Comparison of ENCODE assay signal across 1 cellular context in genomic region chr10:69629519-69629896, GRCh38.
TF ChIP-seq lines count a peak whose summit lies in the region.

No MANE protein-coding gene starts in this region.

TF ChIP-seq in K562, 482 proteins besides CTCF, POLR2A, EP300 and RAD21 (continued from another document):
- TF ChIP-seq HDAC8 (tag; IDR thresholded peaks at IDR 0.05) (no peak), ZNF384 (IDR thresholded peaks at IDR 0.05; ENCODE audit: low read depth, low read length) (no peak), CEBPB (tag; IDR thresholded peaks at IDR 0.05) (no peak), ZNF766 (CRISPR knock-in tag; conservative IDR thresholded peaks at IDR 0.05) (no peak), SMC3 (conservative IDR thresholded peaks at IDR 0.05; ENCODE audit: insufficient read depth, low read depth, low read length) (no peak), ZNF57 (CRISPR knock-in tag; IDR thresholded peaks at IDR 0.05) (no peak), PHF8 (IDR thresholded peaks at IDR 0.05; ENCODE audit: borderline replicate concordance, low read length) (no peak), SUPT5H (IDR thresholded peaks at IDR 0.05) (no peak), ZNF449 (CRISPR knock-in tag; IDR thresholded peaks at IDR 0.05) (no peak), ZNF445 (CRISPR knock-in tag; IDR thresholded peaks at IDR 0.05; ENCODE audit: low read depth) (no peak), HDGF (IDR thresholded peaks at IDR 0.05) (no peak), SIN3A (IDR thresholded peaks at IDR 0.05; ENCODE audit: borderline replicate concordance in 2 of 2, control insufficient read depth in 1 of 2, low read depth in 2 of 2, low read length in 2 of 2) (no peak)
- TF ChIP-seq, protein P1, sequence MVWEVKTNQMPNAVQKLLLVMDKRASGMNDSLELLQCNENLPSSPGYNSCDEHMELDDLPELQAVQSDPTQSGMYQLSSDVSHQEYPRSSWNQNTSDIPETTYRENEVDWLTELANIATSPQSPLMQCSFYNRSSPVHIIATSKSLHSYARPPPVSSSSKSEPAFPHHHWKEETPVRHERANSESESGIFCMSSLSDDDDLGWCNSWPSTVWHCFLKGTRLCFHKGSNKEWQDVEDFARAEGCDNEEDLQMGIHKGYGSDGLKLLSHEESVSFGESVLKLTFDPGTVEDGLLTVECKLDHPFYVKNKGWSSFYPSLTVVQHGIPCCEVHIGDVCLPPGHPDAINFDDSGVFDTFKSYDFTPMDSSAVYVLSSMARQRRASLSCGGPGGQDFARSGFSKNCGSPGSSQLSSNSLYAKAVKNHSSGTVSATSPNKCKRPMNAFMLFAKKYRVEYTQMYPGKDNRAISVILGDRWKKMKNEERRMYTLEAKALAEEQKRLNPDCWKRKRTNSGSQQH (CRISPR knock-in tag; IDR thresholded peaks at IDR 0.05) = no peak
- TF ChIP-seq, protein P2, sequence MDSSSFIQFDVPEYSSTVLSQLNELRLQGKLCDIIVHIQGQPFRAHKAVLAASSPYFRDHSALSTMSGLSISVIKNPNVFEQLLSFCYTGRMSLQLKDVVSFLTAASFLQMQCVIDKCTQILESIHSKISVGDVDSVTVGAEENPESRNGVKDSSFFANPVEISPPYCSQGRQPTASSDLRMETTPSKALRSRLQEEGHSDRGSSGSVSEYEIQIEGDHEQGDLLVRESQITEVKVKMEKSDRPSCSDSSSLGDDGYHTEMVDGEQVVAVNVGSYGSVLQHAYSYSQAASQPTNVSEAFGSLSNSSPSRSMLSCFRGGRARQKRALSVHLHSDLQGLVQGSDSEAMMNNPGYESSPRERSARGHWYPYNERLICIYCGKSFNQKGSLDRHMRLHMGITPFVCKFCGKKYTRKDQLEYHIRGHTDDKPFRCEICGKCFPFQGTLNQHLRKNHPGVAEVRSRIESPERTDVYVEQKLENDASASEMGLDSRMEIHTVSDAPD (CRISPR knock-in tag; IDR thresholded peaks at IDR 0.05) = no peak
